15 cellular contexts compared by ENCODE assay signal in genomic region chr18:14074187-14074586, GRCh38. TPM values are rescaled to one million over a fixed set of nuclear protein-coding genes. Genes with fewer than 3 reads are reported as not detected.
DNase-seq lines count a peak whose midpoint lies in the region; ATAC-seq, FAIRE-seq and TF ChIP-seq lines count a peak whose summit lies in the region.
"Had no signal": no experiment of that assay in that cellular context is flagged by ENCODE, and none has a peak within 500 bp of the region (broad histone marks: within the 10 kb centered on the region; RNA-seq: fewer than 3 reads in every experiment).

No MANE protein-coding gene starts in this region.

- H3K79me2 ChIP-seq in K562 (ENCODE audit: control insufficient read depth, insufficient read depth, low read length): no peaks in the 10 kb centered on the region

- intact Hi-C loops in K562 (cut with micrococcal nuclease) (loop anchor here (5.0 to 10.0 kb wide), 3 partner anchors 57 to 519 kb away; partner anchors contain the start of gene MC5R), adrenal gland (cut with DNase I) (no loop called here), breast epithelium (cut with DNase I; ENCODE audit: low total_unique reads) (no loop called here)

- DNase-seq in stimulated activated CD4-positive, alpha-beta T cell treated with anti-CD3 and anti-CD28 coated beads, Interleukin-1b, Interleukin-23, amount 100 ng/mL, for 48 hours: peak; percentile 7
- no peak for DNase-seq in stimulated activated CD4-positive, alpha-beta T cell treated with anti-CD3 and anti-CD28 coated beads, Interleukin-4, amount 100 ng/mL, for 24 hours
- peak; percentile 4 to 6 for DNase-seq in Kasumi-1 (lab: John Stamatoyannopoulos, UW)
- peak; percentile 23 to 39 (median 30) for DNase-seq in K562 (ENCODE audit: extremely low read depth in 1 of 4, low spot score in 3 of 4)
- peak; percentile 62 for DNase-seq in urothelium cell line (ENCODE audit: low spot score)
- DNase-seq in adrenal gland: no peak
- no peak for DNase-seq in activated T-cell treated with anti-CD3 and anti-CD28 coated beads for 4 hours
- no peak for DNase-seq in breast epithelium (ENCODE audit: low spot score in 2 of 2)
- DNase-seq: activated CD4-positive, alpha-beta T cell treated with anti-CD3 and anti-CD28 coated beads, Interleukin-2, amount 50 U/mL, for 48 hours; left colon; NCI-H1092 treated with DMSO at 0.1 percent for 48 hours; NCI-H774; spleen; stimulated activated CD8-positive, alpha-beta memory T cell treated with anti-CD3 and anti-CD28 coated beads, Interleukin-4, amount 100 ng/mL, for 48 hours; T-helper 1 cell had no signal

- TF ChIP-seq CTCF in K562 (IDR thresholded peaks at IDR 0.05 in 2 of 3, conservative IDR thresholded peaks at IDR 0.05 in 1 of 3; ENCODE audit: insufficient read depth in 2 of 3, low read depth in 1 of 3, low read length in 3 of 3): peak; percentile 40 to 93 (median 65); a peak in 5 of 6 replicates
- no peak for TF ChIP-seq CTCF in adrenal gland (IDR thresholded peaks at IDR 0.05)
- no peak for TF ChIP-seq CTCF in breast epithelium (IDR thresholded peaks at IDR 0.05)

- H3K9me1 ChIP-seq in K562 (ENCODE audit: control insufficient read depth, insufficient read depth, low read length): no peaks in the 10 kb centered on the region

- in situ Hi-C loops in K562 (cut with MboI): no loop called here

- no peaks in the 10 kb centered on the region for H4K20me1 ChIP-seq in K562 (replicated peaks; ENCODE audit: control insufficient read depth, insufficient read depth, low read length)

- CTCF ChIA-PET in K562 (lab: Yijun Ruan, JAX; ENCODE audit: low intra/inter-chr PET ratio): no interaction called here

- no peak overlapping the region for H2AFZ ChIP-seq in K562 (ENCODE audit: low read depth, low read length)

- POLR2A ChIA-PET in K562 (lab: Yijun Ruan, JAX): no interaction called here

- no peaks in the 10 kb centered on the region for H3K9me3 ChIP-seq in K562 (replicated peaks; ENCODE audit: control insufficient read depth, insufficient read depth, low read depth, low read length)
- no peaks in the 10 kb centered on the region for H3K9me3 ChIP-seq in adrenal gland (replicated peaks in 1 of 3)
- peaks cover 0 to 5% of the 10 kb centered on the region in 2 donors for H3K9me3 ChIP-seq in breast epithelium

- no peak overlapping the region for H3K4me3 ChIP-seq in K562
- H3K4me3 ChIP-seq in adrenal gland: no peak overlapping the region
- H3K4me3 ChIP-seq in breast epithelium: no peak overlapping the region
- H3K4me3 ChIP-seq: spleen had no signal

- no peak overlapping the region for H3K4me2 ChIP-seq in K562 (ENCODE audit: insufficient read depth, low read length)

- H3K27ac ChIP-seq in K562 (ENCODE audit: extremely low read depth, low read depth, low read length): no peak overlapping the region
- H3K27ac ChIP-seq in adrenal gland: no peak overlapping the region
- H3K27ac ChIP-seq in breast epithelium: no peak overlapping the region
- H3K27ac ChIP-seq: spleen had no signal

- no peaks in the 10 kb centered on the region for H3K4me1 ChIP-seq in K562 (replicated peaks in 1 of 2; ENCODE audit: control insufficient read depth in 2 of 2, insufficient read depth in 2 of 2, low read length in 2 of 2)
- no peaks in the 10 kb centered on the region for H3K4me1 ChIP-seq in adrenal gland (replicated peaks in 1 of 2)
- no peaks in the 10 kb centered on the region for H3K4me1 ChIP-seq in breast epithelium
- H3K4me1 ChIP-seq: spleen had no signal

- no peak overlapping the region for H3K9ac ChIP-seq in K562 (ENCODE audit: insufficient read depth in 1 of 2, low read depth in 2 of 2, low read length in 2 of 2)

- H3K36me3 ChIP-seq in K562 (ENCODE audit: control insufficient read depth, insufficient read depth, low read length) (no peaks in the 10 kb centered on the region), adrenal gland (replicated peaks in 1 of 2) (no peaks in the 10 kb centered on the region), breast epithelium (no peaks in the 10 kb centered on the region)

- no TSS peak for BruUV-seq in K562 (replicated peaks; lab: Mats Ljungman, UMichigan)

- peak in 1 of 2 experiments; percentile 34; a peak in 2 of 4 replicates for TF ChIP-seq RAD21 in K562 (CRISPR knock-in tag; conservative IDR thresholded peaks at IDR 0.05 in 1 of 2, IDR thresholded peaks at IDR 0.05 in 1 of 2)

- no peak for TF ChIP-seq EP300 in K562 (IDR thresholded peaks at IDR 0.05; ENCODE audit: low read length)

- peak; percentile 96 for ATAC-seq in K562
- ATAC-seq: left colon had no signal

- no peak for TF ChIP-seq POLR2A in K562 (conservative IDR thresholded peaks at IDR 0.05)
- TF ChIP-seq POLR2A in adrenal gland (IDR thresholded peaks at IDR 0.05): no peak
- TF ChIP-seq POLR2A in breast epithelium (IDR thresholded peaks at IDR 0.05): no peak

- 0% methylated on average over 5 of the region's 5 CpGs for WGBS in K562 (ENCODE audit: insufficient coverage, low coverage, missing lambda C conversion rate)
- 92 to 98% (median 95%) methylated on average over 5 of the region's 5 CpGs for WGBS in adrenal gland, 4 donors

- FAIRE-seq in K562 (lab: Jason Lieb, UNC) (no peak), urothelium cell line (lab: Jason Lieb, UNC) (peak; percentile 61)

- H3K27me3 ChIP-seq in K562 (ENCODE audit: control insufficient read depth in 2 of 2, insufficient read depth in 2 of 2, low read length in 2 of 2) (no peaks in the 10 kb centered on the region), adrenal gland (no peaks in the 10 kb centered on the region), breast epithelium (no peaks in the 10 kb centered on the region)
- H3K27me3 ChIP-seq: spleen had no signal

TF ChIP-seq in K562, 482 proteins besides CTCF, POLR2A, EP300 and RAD21 (continues in another document):
- TF ChIP-seq ZBTB7A (IDR thresholded peaks at IDR 0.05; ENCODE audit: borderline replicate concordance, control insufficient read depth, low read depth, low read length): no peak
- no peak for TF ChIP-seq DEAF1 (CRISPR knock-in tag; IDR thresholded peaks at IDR 0.05)
- no peak for TF ChIP-seq TGIF2 (CRISPR knock-in tag; IDR thresholded peaks at IDR 0.05)
- no peak for TF ChIP-seq ZNF592 (IDR thresholded peaks at IDR 0.05)

RNA-seq across cellular contexts. Expression of gene ZNF519, which starts 58.0 kb away (rescaled TPM):
- total RNA-seq in K562 (2011; cell fraction: chromatin; rRNA removed; ENCODE audit: low replicate concordance): 51.9 and 106 TPM in 2 replicates
- total RNA-seq in K562 (2011; cell fraction: nucleolus; rRNA removed): 22.8 and 27.1 TPM in 2 replicates
- 52.9 and 82.7 TPM in 2 replicates for total RNA-seq in K562 (2011; cell fraction: nucleoplasm; rRNA removed)
- total RNA-seq in K562 (2014; rRNA removed) (5.2 and 6.0 TPM in 2 replicates), K562 (2014; rRNA removed; fragmentation: Illumina TruSeq; extraction: Trizol) (12.2 and 12.7 TPM in 2 replicates), K562 (2015; rRNA removed; fragmentation: Illumina TruSeq; extraction: Trizol) (10.7 and 11.5 TPM in 2 replicates), K562 (2021) (6.1 and 7.8 TPM in 2 replicates), adrenal gland (1 to 10 TPM in 7 of 8 donors, under 1 TPM in 1; 0.36 to 5.5 (median 2.5) TPM), breast epithelium (10 to 100 TPM in 1 of 3 donors, 1 to 10 TPM in 2; 7.9 to 18.4 (median 9.1) TPM)
- polyA plus RNA-seq in K562 (2011; rRNA removed) (15.1 and 17.8 TPM in 2 replicates), K562 (2014; fragmentation: Illumina TruSeq; extraction: Trizol) (8.9 and 10.1 TPM in 2 replicates), K562 (2014; fragmentation: Nextera tagmentation; extraction: Ambion mirVana) (1 to 10 TPM; 5.1 to 6.7 TPM), K562 (2014; rRNA removed) (7.9 and 14.4 TPM in 2 replicates), adrenal gland (1 to 10 TPM; 1.1 to 1.6 (median 1.4) TPM)
- 2.9 and 8.8 TPM in 2 replicates for polyA plus RNA-seq in K562 (2011; cell fraction: cytosol; rRNA removed)
- polyA plus RNA-seq in K562 (2011; cell fraction: nucleus; rRNA removed): 30.5 and 37.0 TPM in 2 replicates
- 6.0 TPM in 2 replicates for polyA plus RNA-seq in K562 (2012)
- polyA minus RNA-seq in K562 (2011; rRNA and poly(A)+ RNA removed): 15.1 and 30.0 TPM in 2 replicates
- 6.1 and 6.2 TPM in 2 replicates for polyA minus RNA-seq in K562 (2011; cell fraction: cytosol; rRNA and poly(A)+ RNA removed)
- 21.4 and 30.1 TPM in 2 replicates for polyA minus RNA-seq in K562 (2011; cell fraction: nucleus; rRNA and poly(A)+ RNA removed)

Comparison
In these comparisons a context has a peak if more than half of its experiments do, and no peak if none do; other contexts are left out.
1. DNase-seq: peak in stimulated activated CD4-positive, alpha-beta T cell treated with anti-CD3 and anti-CD28 coated beads, Interleukin-1b, Interleukin-23, amount 100 ng/mL, for 48 hours (single experiment), Kasumi-1 (2 of 2), K562 (4 of 4) and urothelium cell line (single experiment); none in stimulated activated CD4-positive, alpha-beta T cell treated with anti-CD3 and anti-CD28 coated beads, Interleukin-4, amount 100 ng/mL, for 24 hours (single experiment), adrenal gland (0 of 7), activated T-cell treated with anti-CD3 and anti-CD28 coated beads for 4 hours (single experiment) and breast epithelium (0 of 2).
2. CTCF ChIP-seq: peak in K562 (3 of 3); none in adrenal gland (0 of 6) and breast epithelium (0 of 3).